Comparison of ENCODE assay signal across 10 cellular contexts in genomic region chr12:108338915-108339657, GRCh38. TPM values are rescaled to one million over a fixed set of nuclear protein-coding genes. Genes with fewer than 3 reads are reported as not detected.
DNase-seq lines count a peak whose midpoint lies in the region; ATAC-seq and TF ChIP-seq lines count a peak whose summit lies in the region.
"Had no signal": no experiment of that assay in that cellular context is flagged by ENCODE, and none has a peak within 500 bp of the region (broad histone marks: within the 10 kb centered on the region; RNA-seq: fewer than 3 reads in every experiment).

CMKLR1 (minus strand) TSS chr12:108339311; CDS start chr12:108293591, 45,720 bp downstream.

- H2BK5ac ChIP-seq in H9 (ENCODE audit: insufficient read length, low read length): no peak within 1 kb of the TSS

- DNase-seq in H9 (peak; percentile 69), coronary artery (ENCODE audit: low spot score) (peak; percentile 84), lower leg skin (ENCODE audit: low spot score in 2 of 2) (peak; percentile 32 to 90), spleen (peak; percentile 80), retina (no peak)
- DNase-seq in NK-92 treated with Interleukin-12 subunit alpha and Interleukin-12 subunit beta, amount 100 ng/mL, for 24 hours (lab: John Stamatoyannopoulos, UW): no peak
- no peak for DNase-seq in T-helper 2 cell treated with Interferon-gamma antibody and Interleukin-4, amounts not matched to agents 5 μg/mL and 100 μg/mL, for 36 hours (ENCODE audit: low spot score)
- DNase-seq: activated CD4-positive, alpha-beta T cell treated with anti-CD3 and anti-CD28 coated beads for 4 hours had no signal

- H3K27me3 ChIP-seq in H9 (ENCODE audit: insufficient read depth, low read length): no peaks in the 10 kb centered on the region
- peaks cover 0 to 56% (median 0%) of the 10 kb centered on the region in 7 donors for H3K27me3 ChIP-seq in spleen (replicated peaks in 1 of 7)

- H3K79me2 ChIP-seq in H9 (ENCODE audit: insufficient read depth, low read length): no peaks in the 10 kb centered on the region

- WGBS in H9 (ENCODE audit: extremely low coverage, insufficient read length, low lambda C conversion rate): no CpG with 5 or more reads among the region's 24 CpGs
- 6 to 8% methylated on average over 11 to 20 of the region's 24 CpGs for WGBS in lower leg skin, 2 donors
- 6 to 14% (median 8%) methylated on average over 18 to 24 of the region's 24 CpGs for WGBS in spleen, 5 donors

- no peak within 1 kb of the TSS for H2BK120ac ChIP-seq in H9 (ENCODE audit: low read depth, low read length, poor library complexity, severe bottlenecking)

- peak within 1 kb of the TSS; percentile 30 for H3K18ac ChIP-seq in H9 (ENCODE audit: insufficient read length, low read depth, low read length)

- H2BK20ac ChIP-seq in H9 (ENCODE audit: low read depth, low read length, poor library complexity, severe bottlenecking): no peak within 1 kb of the TSS

- no peaks in the 10 kb centered on the region for H3K79me1 ChIP-seq in H9 (ENCODE audit: insufficient read depth, low read depth, low read length, poor library complexity, severe bottlenecking)

- no peak within 1 kb of the TSS for H3T11ph ChIP-seq in H9 (ENCODE audit: low read length)

- no peak within 1 kb of the TSS; the same call in 1 of the 2 replicates for H3K14ac ChIP-seq in H9 (ENCODE audit: insufficient read depth, low read length)

- H4K20me1 ChIP-seq in H9 (ENCODE audit: control insufficient read depth, insufficient read depth, insufficient read length): no peaks in the 10 kb centered on the region

- no peak within 1 kb of the TSS for H3K9ac ChIP-seq in H9 (ENCODE audit: extremely low read depth, insufficient read length, low read length)

- intact Hi-C loops in lower leg skin (cut with DNase I; ENCODE audit: low total_unique reads): no loop called here
- intact Hi-C loops in spleen (cut with DNase I; ENCODE audit: low total_unique reads): no loop called here

- H4K5ac ChIP-seq in H9 (ENCODE audit: insufficient read length, low read depth, low read length): no peak within 1 kb of the TSS

- H3K27me3 Mint-ChIP-seq in H9 (ENCODE audit: low read depth): no peaks in the 10 kb centered on the region; the same call in 1 of the 2 replicates
- peaks cover 33% of the 10 kb centered on the region for H3K27me3 Mint-ChIP-seq in T-helper 2 cell treated with Interferon-gamma antibody and Interleukin-4, amounts not matched to agents 5 μg/mL and 100 μg/mL, for 36 hours (ENCODE audit: low read depth)

- H3K4me3 Mint-ChIP-seq in H9: peak within 1 kb of the TSS; percentile 21 to 35; a peak in 3 of 5 replicates
- no peak within 1 kb of the TSS for H3K4me3 Mint-ChIP-seq in T-helper 2 cell treated with Interferon-gamma antibody and Interleukin-4, amounts not matched to agents 5 μg/mL and 100 μg/mL, for 36 hours

- H3K4me3 ChIP-seq in coronary artery (peak within 1 kb of the TSS; percentile 67), lower leg skin (ENCODE audit: low read depth, poor library complexity, severe bottlenecking) (peak within 1 kb of the TSS; percentile 2), spleen (peak within 1 kb of the TSS in 4 of 8 donors; percentile 21 to 57 (median 32))

- TF ChIP-seq POLR2A in lower leg skin (IDR thresholded peaks at IDR 0.05): no peak
- TF ChIP-seq POLR2A in spleen (IDR thresholded peaks at IDR 0.05): no peak

- H4K8ac ChIP-seq in H9 (replicated peaks; ENCODE audit: insufficient read length, low read depth, low read length): no peak within 1 kb of the TSS

- no peaks in the 10 kb centered on the region for H3K9me3 Mint-ChIP-seq in H9
- no peaks in the 10 kb centered on the region for H3K9me3 Mint-ChIP-seq in T-helper 2 cell treated with Interferon-gamma antibody and Interleukin-4, amounts not matched to agents 5 μg/mL and 100 μg/mL, for 36 hours

- peak within 1 kb of the TSS in 1 of 3 experiments; percentile 76; a peak in 2 of 7 replicates for H3K27ac Mint-ChIP-seq in H9
- H3K27ac Mint-ChIP-seq in T-helper 2 cell treated with Interferon-gamma antibody and Interleukin-4, amounts not matched to agents 5 μg/mL and 100 μg/mL, for 36 hours: no peak within 1 kb of the TSS

- peaks cover 10 to 23% of the 10 kb centered on the region in 2 experiments for H3K4me1 Mint-ChIP-seq in H9
- H3K4me1 Mint-ChIP-seq in T-helper 2 cell treated with Interferon-gamma antibody and Interleukin-4, amounts not matched to agents 5 μg/mL and 100 μg/mL, for 36 hours (ENCODE audit: low read depth): no peaks in the 10 kb centered on the region

- H3K4me1 ChIP-seq in H9 (ENCODE audit: insufficient read depth, low read length) (no peaks in the 10 kb centered on the region; the same call in 1 of the 2 replicates), spleen (peaks cover 0 to 24% (median 0%) of the 10 kb centered on the region in 6 donors)

- no peak within 1 kb of the TSS for H3K4me2 ChIP-seq in H9 (ENCODE audit: insufficient read depth, insufficient read length, low read length)

- H2BK15ac ChIP-seq in H9 (ENCODE audit: low read depth, low read length): no peak within 1 kb of the TSS

- H3K23me2 ChIP-seq in H9 (ENCODE audit: insufficient read length, low read depth, low read length, poor library complexity, severe bottlenecking): no peaks in the 10 kb centered on the region

- no peak within 1 kb of the TSS for H2AK5ac ChIP-seq in H9 (ENCODE audit: insufficient read length, low read length)

- no peaks in the 10 kb centered on the region for H3K36me3 ChIP-seq in spleen

- ATAC-seq in GM18907 (IDR thresholded peaks at IDR 0.05; ENCODE audit: unreplicated experiment): no peak

- no peak within 1 kb of the TSS for H2AFZ ChIP-seq in H9 (ENCODE audit: low read length)

- H3K27ac ChIP-seq in H9 (ENCODE audit: insufficient read length, low read depth, low read length) (no peak within 1 kb of the TSS), coronary artery (peak within 1 kb of the TSS; percentile 90 to 96), spleen (peak within 1 kb of the TSS in 5 of 8 donors; percentile 35 to 75 (median 70))

- no peak for TF ChIP-seq CTCF in H9 (conservative IDR thresholded peaks at IDR 0.05)
- TF ChIP-seq CTCF in coronary artery (IDR thresholded peaks at IDR 0.05): no peak
- TF ChIP-seq CTCF in lower leg skin (IDR thresholded peaks at IDR 0.05): no peak
- TF ChIP-seq CTCF in spleen (IDR thresholded peaks at IDR 0.05 in 8 of 11, conservative IDR thresholded peaks at IDR 0.05 in 3 of 11): no peak

- no peaks in the 10 kb centered on the region for H3K36me3 Mint-ChIP-seq in H9 (ENCODE audit: insufficient read depth in 1 of 3, low read depth in 3 of 3)
- H3K36me3 Mint-ChIP-seq in T-helper 2 cell treated with Interferon-gamma antibody and Interleukin-4, amounts not matched to agents 5 μg/mL and 100 μg/mL, for 36 hours (ENCODE audit: low read depth): no peaks in the 10 kb centered on the region

- no peak within 1 kb of the TSS for H3K56ac ChIP-seq in H9 (ENCODE audit: insufficient read length, low read depth, low read length)

- no peak within 1 kb of the TSS for H3K4ac ChIP-seq in H9 (ENCODE audit: low read depth, low read length)

- no peak within 1 kb of the TSS for H4K91ac ChIP-seq in H9 (ENCODE audit: insufficient read length, low read depth, low read length)

- H3K23ac ChIP-seq in H9 (ENCODE audit: insufficient read length, low read depth, low read length): no peak within 1 kb of the TSS

- no peak within 1 kb of the TSS for H2BK12ac ChIP-seq in H9 (ENCODE audit: insufficient read length, low read depth, low read length)

- no peaks in the 10 kb centered on the region for H3K9me3 ChIP-seq in H9 (ENCODE audit: control insufficient read depth, low read depth, low read length)
- no peaks in the 10 kb centered on the region for H3K9me3 ChIP-seq in spleen

RNA-seq across cellular contexts. Expression of gene CMKLR1, which starts in this region (rescaled TPM):
- total RNA-seq in H9 (2021): 0.66 and 0.83 TPM in 2 replicates
- 1 to 10 TPM; 1.1 to 7.5 (median 3.7) TPM for total RNA-seq in lower leg skin
- total RNA-seq in spleen: 100 to 1,000 TPM in 2 of 7 donors, 10 to 100 TPM in 5; 53.0 to 118 (median 84.4) TPM
- polyA plus RNA-seq in spleen: 10 to 100 TPM in 1 of 3 donors, 1 to 10 TPM in 2; 6.3 to 12.1 (median 9.0) TPM
- total RNA-seq: G401 had no signal

Comparison
In these comparisons a context has a peak if more than half of its experiments do, and no peak if none do; other contexts are left out.
1. RNA of gene CMKLR1 (total RNA-seq): 53.0 to 118 TPM in spleen; 1.1 to 7.5 TPM in lower leg skin and 0.66 to 0.83 TPM in H9; every median in the first group is over 4 times any median in the second.
2. Peak in DNase-seq in H9; RNA of the gene not detected or under 1 TPM.
3. DNase-seq: peak in coronary artery (single experiment), lower leg skin (2 of 2) and spleen (single experiment); none in NK-92 treated with Interleukin-12 subunit alpha and Interleukin-12 subunit beta, amount 100 ng/mL, for 24 hours (single experiment), retina (single experiment) and T-helper 2 cell treated with Interferon-gamma antibody and Interleukin-4, amounts not matched to agents 5 μg/mL and 100 μg/mL, for 36 hours (single experiment).